20 cellular contexts compared by ENCODE assay signal in the genomic region with DNA sequence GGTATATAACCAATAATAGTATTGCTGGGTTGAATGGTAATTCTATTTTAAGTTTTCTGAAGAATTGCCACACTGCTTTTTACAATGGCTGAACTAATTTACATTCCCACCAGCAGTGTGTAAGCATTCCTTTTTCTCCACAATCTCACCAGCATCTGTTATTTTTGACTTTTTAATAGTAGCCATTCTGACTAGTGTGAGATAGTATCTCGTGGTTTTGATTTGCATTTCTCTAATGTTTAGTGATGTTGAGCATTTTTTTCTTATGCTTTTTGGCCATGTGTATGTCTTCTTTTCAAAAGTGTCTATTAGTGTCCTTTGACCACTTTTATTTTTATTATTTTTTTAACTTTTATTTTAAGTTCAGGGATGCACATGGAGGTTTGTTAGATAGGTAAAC.
DNase-seq lines count a peak whose midpoint lies in the region; ATAC-seq and TF ChIP-seq lines count a peak whose summit lies in the region.
"Had no signal": no experiment of that assay in that cellular context is flagged by ENCODE, and none has a peak within 500 bp of the region (broad histone marks: within the 10 kb centered on the region; RNA-seq: fewer than 3 reads in every experiment).

No MANE protein-coding gene starts in this region.

- peaks cover 35% of the 10 kb centered on the region for H3K9me3 Mint-ChIP-seq in T-helper 2 cell treated with Interferon-gamma antibody and Interleukin-4, amounts not matched to agents 5 μg/mL and 100 μg/mL, for 36 hours
- peaks cover 3% of the 10 kb centered on the region for H3K9me3 Mint-ChIP-seq in Calu3 (ENCODE audit: low read depth, unreplicated experiment)

- no TSS peak for BruUV-seq in Calu3 (replicated peaks; lab: Mats Ljungman, UMichigan)

- DNase-seq in EL (peak; percentile 55), M059J (ENCODE audit: low read depth) (peak; percentile 67), brain microvascular endothelial cell (peak; percentile 2), iris pigment epithelial cell (ENCODE audit: low read depth) (peak; percentile 24), cerebellum (ENCODE audit: low spot score) (no peak), Calu3 (no peak)
- DNase-seq in T-helper 2 cell treated with Interferon-gamma antibody and Interleukin-4, amounts not matched to agents 5 μg/mL and 100 μg/mL, for 36 hours (ENCODE audit: low spot score) = no peak
- DNase-seq: ACHN, DMS 273 treated with DMSO at 0.1 percent for 48 hours, NCI-H1092, NCI-H1694 treated with DMSO at 0.1 percent for 48 hours, NCI-H345, NCI-H526 treated with DMSO at 0.1 percent for 48 hours, RPMI8226 had no signal

- no peak overlapping the region for H3K27ac Mint-ChIP-seq in T-helper 2 cell treated with Interferon-gamma antibody and Interleukin-4, amounts not matched to agents 5 μg/mL and 100 μg/mL, for 36 hours
- no peak overlapping the region for H3K27ac Mint-ChIP-seq in Calu3 (ENCODE audit: unreplicated experiment)
- H3K27ac Mint-ChIP-seq: GM23338 had no signal

- no peaks in the 10 kb centered on the region for H3K36me3 Mint-ChIP-seq in T-helper 2 cell treated with Interferon-gamma antibody and Interleukin-4, amounts not matched to agents 5 μg/mL and 100 μg/mL, for 36 hours (ENCODE audit: low read depth)
- H3K36me3 Mint-ChIP-seq in Calu3 (ENCODE audit: insufficient read depth, unreplicated experiment) = no peaks in the 10 kb centered on the region

- H3K27me3 Mint-ChIP-seq in T-helper 2 cell treated with Interferon-gamma antibody and Interleukin-4, amounts not matched to agents 5 μg/mL and 100 μg/mL, for 36 hours (ENCODE audit: low read depth) = no peaks in the 10 kb centered on the region
- H3K27me3 Mint-ChIP-seq in Calu3 (ENCODE audit: unreplicated experiment) = no peaks in the 10 kb centered on the region

- no peak overlapping the region for H3K4me3 Mint-ChIP-seq in T-helper 2 cell treated with Interferon-gamma antibody and Interleukin-4, amounts not matched to agents 5 μg/mL and 100 μg/mL, for 36 hours
- no peak overlapping the region for H3K4me3 Mint-ChIP-seq in Calu3 (ENCODE audit: low read depth, unreplicated experiment)
- H3K4me3 Mint-ChIP-seq: GM23338 had no signal

- no peak overlapping the region for H3K4me3 ChIP-seq in brain microvascular endothelial cell (ENCODE audit: low read depth, low read length)
- H3K4me3 ChIP-seq: BLaER1 treated with 17β-estradiol and CSF1 and Interleukin-3, amounts not matched to agents 10 nM and 100 nM; GM12878; GM23338; K562 had no signal

- H3K36me3 ChIP-seq in brain microvascular endothelial cell (replicated peaks) = no peaks in the 10 kb centered on the region
- H3K36me3 ChIP-seq: BLaER1 treated with 17β-estradiol and CSF1 and Interleukin-3, amounts not matched to agents 10 nM and 100 nM had no signal

- intact Hi-C loops in Calu3 (cut with micrococcal nuclease; ENCODE audit: unreplicated experiment) = no loop called here

- H3K27ac ChIP-seq in brain microvascular endothelial cell = peak overlapping the region; percentile 91
- H3K27ac ChIP-seq: BLaER1 treated with 17β-estradiol and CSF1 and Interleukin-3, amounts not matched to agents 10 nM and 100 nM; HL-60 had no signal

- TF ChIP-seq CTCF in brain microvascular endothelial cell (IDR thresholded peaks at IDR 0.05; ENCODE audit: low read depth, low read length, missing control alignments) = no peak
- TF ChIP-seq CTCF in Calu3 (IDR thresholded peaks at IDR 0.05; ENCODE audit: unreplicated experiment) = no peak

- no peaks in the 10 kb centered on the region for H3K27me3 ChIP-seq in brain microvascular endothelial cell (replicated peaks)
- H3K27me3 ChIP-seq: BLaER1 treated with 17β-estradiol and CSF1 and Interleukin-3, amounts not matched to agents 10 nM and 100 nM had no signal

- ATAC-seq in HG02678 (IDR thresholded peaks at IDR 0.05; ENCODE audit: unreplicated experiment) = no peak
- ATAC-seq: GM12878, GM23338, K562 had no signal

- H3K4me1 Mint-ChIP-seq in T-helper 2 cell treated with Interferon-gamma antibody and Interleukin-4, amounts not matched to agents 5 μg/mL and 100 μg/mL, for 36 hours (ENCODE audit: low read depth) = no peaks in the 10 kb centered on the region
- H3K4me1 Mint-ChIP-seq in Calu3 (ENCODE audit: low read depth, unreplicated experiment) = no peaks in the 10 kb centered on the region

- CTCF ChIA-PET in Calu3 (lab: Charles Lee) = no interaction called here

- in situ Hi-C loops in brain microvascular endothelial cell (cut with HindIII; ENCODE audit: low pct_ligation_motif_present, low sequenced_read_pairs) = no loop called here

Comparison
In these comparisons a context has a peak if more than half of its experiments do, and no peak if none do; other contexts are left out.
1. DNase-seq: peak in EL (single experiment), M059J (single experiment), brain microvascular endothelial cell (single experiment) and iris pigment epithelial cell (single experiment); none in T-helper 2 cell treated with Interferon-gamma antibody and Interleukin-4, amounts not matched to agents 5 μg/mL and 100 μg/mL, for 36 hours (single experiment), cerebellum (single experiment) and Calu3 (single experiment).